Comparison of ENCODE assay signal across 25 cellular contexts in genomic region chr14:98937021-98937420, GRCh38.
"Had no signal": no experiment of that assay in that cellular context is flagged by ENCODE, and none has a peak within 500 bp of the region (broad histone marks: within the 10 kb centered on the region; RNA-seq: fewer than 3 reads in every experiment).

No MANE protein-coding gene starts in this region.

- H3K9me3 ChIP-seq: esophagus squamous epithelium, mucosa of descending colon, psoas muscle, thyroid gland, vagina had no signal

- H3K36me3 ChIP-seq: esophagus squamous epithelium, neural progenitor cell, thyroid gland, vagina had no signal

- H3K27ac Mint-ChIP-seq: effector memory CD8-positive, alpha-beta T cell; memory B cell; mesothelial cell of epicardium; nephron had no signal

- DNase-seq: cortex of kidney; effector memory CD8-positive, alpha-beta T cell; erythroblast; esophagus squamous epithelium; foreskin melanocyte; mucosa of descending colon; naive B cell; nucleus accumbens; psoas muscle; right cardiac atrium; small intestine; stimulated activated CD4-positive, alpha-beta T cell treated with anti-CD3 and anti-CD28 coated beads, Interleukin-12 subunit alpha, Interleukin-12 subunit beta, amount 100 ng/mL, for 4 hours; stimulated activated CD4-positive, alpha-beta T cell treated with anti-CD3 and anti-CD28 coated beads, Interleukin-1b, Interleukin-23, amount 100 ng/mL, for 48 hours; stimulated activated CD4-positive, alpha-beta T cell treated with anti-CD3 and anti-CD28 coated beads, Interleukin-4, amount 100 ng/mL, for 1 hour; stimulated activated CD8-positive, alpha-beta memory T cell treated with anti-CD3 and anti-CD28 coated beads, Interleukin-4, amount 100 ng/mL, for 48 hours; stimulated activated naive CD4-positive, alpha-beta T cell; stimulated activated naive CD8-positive, alpha-beta T cell treated with anti-CD3 and anti-CD28 coated beads, Interleukin-15, amount 100 ng/mL, for 72 hours; thyroid gland; trophoblast cell had no signal

- ATAC-seq: effector memory CD8-positive, alpha-beta T cell; mucosa of descending colon; psoas muscle; right cardiac atrium; stimulated activated naive CD8-positive, alpha-beta T cell treated with anti-CD3 and anti-CD28 coated beads, Interleukin-15, amount 100 ng/mL, for 72 hours had no signal

- H3K4me3 Mint-ChIP-seq: effector memory CD8-positive, alpha-beta T cell; memory B cell; mesothelial cell of epicardium; naive B cell; nephron; neural progenitor cell; stimulated activated naive CD8-positive, alpha-beta T cell treated with anti-CD3 and anti-CD28 coated beads, Interleukin-15, amount 100 ng/mL, for 72 hours had no signal

- H3K4me1 Mint-ChIP-seq: memory B cell, mesothelial cell of epicardium, naive B cell, nephron had no signal

- H3K9me3 Mint-ChIP-seq: mesothelial cell of epicardium, nephron had no signal

- H3K36me3 Mint-ChIP-seq: memory B cell, mesothelial cell of epicardium, naive B cell, neural progenitor cell had no signal

- H3K4me3 ChIP-seq: esophagus squamous epithelium, lung, mucosa of descending colon, neural progenitor cell, psoas muscle, thyroid gland, vagina had no signal

- H3K4me1 ChIP-seq: esophagus squamous epithelium, psoas muscle, thyroid gland, vagina had no signal

- H3K27me3 ChIP-seq: esophagus squamous epithelium, neural progenitor cell, thyroid gland, vagina had no signal

- H3K27ac ChIP-seq: esophagus squamous epithelium, neural progenitor cell, psoas muscle, thyroid gland, vagina had no signal

- H3K27me3 Mint-ChIP-seq: effector memory CD8-positive, alpha-beta T cell; memory B cell; naive B cell; stimulated activated naive CD8-positive, alpha-beta T cell treated with anti-CD3 and anti-CD28 coated beads, Interleukin-15, amount 100 ng/mL, for 72 hours had no signal
